5 cellular contexts compared by ENCODE assay signal in genomic region chr3:38480093-38480445, GRCh38.
"Had no signal": no experiment of that assay in that cellular context is flagged by ENCODE, and none has a peak within 500 bp of the region (broad histone marks: within the 10 kb centered on the region; RNA-seq: fewer than 3 reads in every experiment).

No MANE protein-coding gene starts in this region.

- H3K9ac ChIP-seq: neural progenitor cell had no signal

- H3K4me3 Mint-ChIP-seq: activated CD4-positive, alpha-beta memory T cell treated with anti-CD3 and anti-CD28 coated beads, Interleukin-2, amount 10 ng/mL, durations not matched to agents 7 days and 5 days; activated naive CD8-positive, alpha-beta T cell treated with anti-CD3 and anti-CD28 coated beads for 36 hours; activated T-cell treated with anti-CD3 and anti-CD28 coated beads, Interleukin-2, amount 50 U/mL, for 72 hours; neural progenitor cell had no signal

- H3K4me1 Mint-ChIP-seq: activated CD4-positive, alpha-beta memory T cell treated with anti-CD3 and anti-CD28 coated beads, Interleukin-2, amount 10 ng/mL, durations not matched to agents 7 days and 5 days; neural progenitor cell had no signal

- H3K27ac Mint-ChIP-seq: activated CD4-positive, alpha-beta memory T cell treated with anti-CD3 and anti-CD28 coated beads, Interleukin-2, amount 10 ng/mL, durations not matched to agents 7 days and 5 days; activated naive CD8-positive, alpha-beta T cell treated with anti-CD3 and anti-CD28 coated beads for 36 hours; activated T-cell treated with anti-CD3 and anti-CD28 coated beads, Interleukin-2, amount 50 U/mL, for 72 hours; neural progenitor cell had no signal

- H3K9me3 Mint-ChIP-seq: activated CD4-positive, alpha-beta memory T cell treated with anti-CD3 and anti-CD28 coated beads, Interleukin-2, amount 10 ng/mL, durations not matched to agents 7 days and 5 days; activated naive CD8-positive, alpha-beta T cell treated with anti-CD3 and anti-CD28 coated beads for 36 hours; activated T-cell treated with anti-CD3 and anti-CD28 coated beads, Interleukin-2, amount 50 U/mL, for 72 hours; neural progenitor cell had no signal

- H3K27me3 ChIP-seq: foreskin keratinocyte, neural progenitor cell had no signal

- H3K4me1 ChIP-seq: foreskin keratinocyte, neural progenitor cell had no signal

- H3K27me3 Mint-ChIP-seq: activated CD4-positive, alpha-beta memory T cell treated with anti-CD3 and anti-CD28 coated beads, Interleukin-2, amount 10 ng/mL, durations not matched to agents 7 days and 5 days; activated naive CD8-positive, alpha-beta T cell treated with anti-CD3 and anti-CD28 coated beads for 36 hours had no signal

- H3K4me3 ChIP-seq: neural progenitor cell had no signal

- H3K27ac ChIP-seq: foreskin keratinocyte, neural progenitor cell had no signal
